ENCODE assay signal across 8 cellular contexts in genomic region chr7:127391591-127392181, GRCh38. TPM values are rescaled to one million over a fixed set of nuclear protein-coding genes. Genes with fewer than 3 reads are reported as not detected.
DNase-seq lines count a peak whose midpoint lies in the region; ATAC-seq and TF ChIP-seq lines count a peak whose summit lies in the region.

No MANE protein-coding gene starts in this region.

- peak overlapping the region; percentile 93 to 99 (median 98) for H3K4me3 Mint-ChIP-seq in IgD-negative memory B cell
- H3K4me3 Mint-ChIP-seq in mesothelial cell of epicardium = peak overlapping the region; percentile 95
- H3K4me3 Mint-ChIP-seq in stimulated activated naive CD8-positive, alpha-beta T cell treated with anti-CD3 and anti-CD28 coated beads, Interleukin-15, Interleukin-2, amounts not matched to agents 100 ng/mL and 50 ng/mL, for 24 hours = peak overlapping the region; percentile 97

- peaks cover 14% of the 10 kb centered on the region for H3K4me1 ChIP-seq in effector memory CD4-positive, alpha-beta T cell (ENCODE audit: control insufficient read depth, insufficient read depth, low read length, poor library complexity, severe bottlenecking)

- peak overlapping the region; percentile 93 for H3K27ac ChIP-seq in effector memory CD4-positive, alpha-beta T cell (ENCODE audit: insufficient read depth, low read length, poor library complexity, severe bottlenecking)

- DNase-seq in GDM1 (lab: John Stamatoyannopoulos, UW) (peak; percentile 12), mesothelial cell of epicardium (ENCODE audit: low spot score in 2 of 2, unreplicated experiment in 2 of 2) (peak; percentile 31 to 54), NCI-H2107 treated with DMSO at 0.1 percent for 48 hours (lab: John Stamatoyannopoulos, UW; ENCODE audit: unreplicated experiment) (no peak)
- peak; percentile 34 to 37 for DNase-seq in activated CD4-positive, alpha-beta T cell treated with anti-CD3 and anti-CD28 coated beads, Interleukin-2, amount 50 U/mL, for 4 hours
- peak; percentile 19 to 27 (median 27) for DNase-seq in effector memory CD4-positive, alpha-beta T cell

- H3K27ac Mint-ChIP-seq in IgD-negative memory B cell (peak overlapping the region; percentile 94 to 97 (median 96)), mesothelial cell of epicardium (peak overlapping the region; percentile 93)
- H3K27ac Mint-ChIP-seq in stimulated activated naive CD8-positive, alpha-beta T cell treated with anti-CD3 and anti-CD28 coated beads, Interleukin-15, Interleukin-2, amounts not matched to agents 100 ng/mL and 50 ng/mL, for 24 hours = peak overlapping the region; percentile 94

- H3K4me3 ChIP-seq in effector memory CD4-positive, alpha-beta T cell (ENCODE audit: insufficient read depth, low read depth, low read length, poor library complexity, severe bottlenecking) = peak overlapping the region; percentile 99

- H3K4me1 Mint-ChIP-seq in IgD-negative memory B cell = peaks cover 33 to 42% (median 41%) of the 10 kb centered on the region in 3 donors
- H3K4me1 Mint-ChIP-seq in mesothelial cell of epicardium = peaks cover 21% of the 10 kb centered on the region
- peaks cover 74% of the 10 kb centered on the region for H3K4me1 Mint-ChIP-seq in stimulated activated naive CD8-positive, alpha-beta T cell treated with anti-CD3 and anti-CD28 coated beads, Interleukin-15, Interleukin-2, amounts not matched to agents 100 ng/mL and 50 ng/mL, for 24 hours (ENCODE audit: low read depth)

- peak; percentile 40 for ATAC-seq in GM21526 (IDR thresholded peaks at IDR 0.05; ENCODE audit: low FRiP score, unreplicated experiment)

- no peaks in the 10 kb centered on the region for H3K27me3 ChIP-seq in effector memory CD4-positive, alpha-beta T cell (replicated peaks; ENCODE audit: control insufficient read depth, insufficient read depth, low read length, poor library complexity, severe bottlenecking)

- H3K36me3 Mint-ChIP-seq in IgD-negative memory B cell = peaks cover 4% of the 10 kb centered on the region
- peaks cover 9% of the 10 kb centered on the region for H3K36me3 Mint-ChIP-seq in mesothelial cell of epicardium
- peaks cover 50% of the 10 kb centered on the region for H3K36me3 Mint-ChIP-seq in stimulated activated naive CD8-positive, alpha-beta T cell treated with anti-CD3 and anti-CD28 coated beads, Interleukin-15, Interleukin-2, amounts not matched to agents 100 ng/mL and 50 ng/mL, for 24 hours (ENCODE audit: low read depth)

- H3K9me3 Mint-ChIP-seq in IgD-negative memory B cell (no peaks in the 10 kb centered on the region), mesothelial cell of epicardium (no peaks in the 10 kb centered on the region)
- H3K9me3 Mint-ChIP-seq in stimulated activated naive CD8-positive, alpha-beta T cell treated with anti-CD3 and anti-CD28 coated beads, Interleukin-15, Interleukin-2, amounts not matched to agents 100 ng/mL and 50 ng/mL, for 24 hours = no peaks in the 10 kb centered on the region

- peaks cover 12% of the 10 kb centered on the region for H3K36me3 ChIP-seq in effector memory CD4-positive, alpha-beta T cell (ENCODE audit: control insufficient read depth, insufficient read depth, low read length)

- no peaks in the 10 kb centered on the region for H3K9me3 ChIP-seq in effector memory CD4-positive, alpha-beta T cell (ENCODE audit: control insufficient read depth, low read length)

- no peak for TF ChIP-seq CTCF in mesothelial cell of epicardium (IDR thresholded peaks at IDR 0.05; ENCODE audit: unreplicated experiment)

- H3K27me3 Mint-ChIP-seq in IgD-negative memory B cell = peaks cover 2% of the 10 kb centered on the region
- peaks cover 22% of the 10 kb centered on the region for H3K27me3 Mint-ChIP-seq in mesothelial cell of epicardium (ENCODE audit: low read depth)
- no peaks in the 10 kb centered on the region for H3K27me3 Mint-ChIP-seq in stimulated activated naive CD8-positive, alpha-beta T cell treated with anti-CD3 and anti-CD28 coated beads, Interleukin-15, Interleukin-2, amounts not matched to agents 100 ng/mL and 50 ng/mL, for 24 hours

RNA-seq across cellular contexts. Expression of gene ZNF800, which starts 0.8 kb away (rescaled TPM):
- 51.9 TPM for polyA plus RNA-seq in IgD-negative memory B cell
- 22.5 to 24.8 TPM (median 23.4 TPM) in 3 replicates for total RNA-seq in mesothelial cell of epicardium
